30 cellular contexts compared by ENCODE assay signal in the genomic region with DNA sequence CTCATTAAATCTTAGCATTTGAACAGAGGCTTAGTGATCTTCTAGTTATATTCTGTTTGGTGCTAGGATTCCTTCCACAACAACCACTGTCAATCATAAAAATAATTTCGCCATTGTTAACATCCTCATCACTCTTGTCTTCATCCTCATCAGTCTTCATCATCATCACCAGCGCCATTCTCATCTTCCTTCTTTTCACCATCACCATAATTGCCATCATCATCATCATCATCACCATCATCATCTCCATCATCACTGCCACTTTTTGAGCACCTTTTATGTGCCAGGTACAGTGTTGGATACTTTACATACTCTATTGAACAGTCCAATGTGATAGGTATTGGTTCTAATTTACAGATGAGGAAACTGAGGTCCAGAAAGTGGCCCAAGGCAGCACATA.
"Had no signal": no experiment of that assay in that cellular context is flagged by ENCODE, and none has a peak within 500 bp of the region (broad histone marks: within the 10 kb centered on the region; RNA-seq: fewer than 3 reads in every experiment).

No MANE protein-coding gene starts in this region.

- ATAC-seq: activated naive CD4-positive, alpha-beta T cell treated with anti-CD3 and anti-CD28 coated beads, Interleukin-2, amount 50 U/mL, for 72 hours; activated naive CD8-positive, alpha-beta T cell treated with anti-CD3 and anti-CD28 coated beads, Interleukin-2, amount 50 U/mL, for 24 hours; activated T-cell treated with anti-CD3 and anti-CD28 coated beads, Interleukin-2, amount 50 U/mL, for 4 hours; activated T-cell treated with anti-CD3 and anti-CD28 coated beads, Interleukin-2, amount 50 U/mL, for 72 hours; activated T-helper 17 cell treated with anti-CD3 and anti-CD28 coated beads, Interleukin-2, amount 50 U/mL, for 72 hours; body of pancreas had no signal

- H3K4me1 ChIP-seq: adrenal gland, ascending aorta, body of pancreas, breast epithelium had no signal

- FAIRE-seq: astrocyte had no signal

- H3K27ac ChIP-seq: adrenal gland, ascending aorta, body of pancreas, brain microvascular endothelial cell, breast epithelium, cardiac muscle cell had no signal

- H3K9me3 ChIP-seq: adrenal gland, ascending aorta, breast epithelium had no signal

- H3K4me3 ChIP-seq: adrenal gland, ascending aorta, body of pancreas, breast epithelium, cardiac muscle cell had no signal

- DNase-seq: activated effector memory CD4-positive, alpha-beta T cell treated with anti-CD3 and anti-CD28 coated beads, Interleukin-2, amount 50 U/mL, for 16 hours; activated effector memory CD4-positive, alpha-beta T cell treated with Interleukin-2 at 50 U/mL for 16 hours; activated gamma-delta T cell; activated gamma-delta T cell treated with Interleukin-2 at 50 U/mL for 16 hours; activated naive CD4-positive, alpha-beta T cell; activated naive CD4-positive, alpha-beta T cell treated with anti-CD3 and anti-CD28 coated beads for 36 hours; activated naive CD4-positive, alpha-beta T cell treated with anti-CD3 and anti-CD28 coated beads, Interleukin-2, amount 10 ng/mL, durations not matched to agents 7 days and 5 days; activated naive CD4-positive, alpha-beta T cell treated with anti-CD3 and anti-CD28 coated beads, Interleukin-2, amount 50 U/mL, for 16 hours; activated naive CD4-positive, alpha-beta T cell treated with Interleukin-2 at 50 U/mL for 16 hours; activated naive CD8-positive, alpha-beta T cell treated with anti-CD3 and anti-CD28 coated beads for 36 hours; activated naive CD8-positive, alpha-beta T cell treated with anti-CD3 and anti-CD28 coated beads, Interleukin-2, amount 10 ng/mL, durations not matched to agents 7 days and 5 days; activated naive CD8-positive, alpha-beta T cell treated with anti-CD3 and anti-CD28 coated beads, Interleukin-2, amount 50 U/mL, for 24 hours; activated T-cell treated with anti-CD3 and anti-CD28 coated beads, Interleukin-2, amount 50 U/mL, for 24 hours; activated T-cell treated with anti-CD3 and anti-CD28 coated beads, Interleukin-2, amount 50 U/mL, for 4 hours; activated T-cell treated with anti-CD3 and anti-CD28 coated beads, Interleukin-2, amount 50 U/mL, for 48 hours; activated T-cell treated with anti-CD3 and anti-CD28 coated beads, Interleukin-2, amount 50 U/mL, for 72 hours; amniotic stem cell; amygdala; anterior cingulate cortex; body of pancreas; brain microvascular endothelial cell; central memory CD4-positive, alpha-beta T cell; cerebellar nuclear complex had no signal

- H3K27me3 ChIP-seq: ascending aorta, body of pancreas, brain microvascular endothelial cell, cardiac muscle cell had no signal

- H3K36me3 ChIP-seq: adrenal gland, ascending aorta, brain microvascular endothelial cell, breast epithelium, cardiac muscle cell had no signal
